28 cellular contexts compared by ENCODE assay signal in the genomic region with DNA sequence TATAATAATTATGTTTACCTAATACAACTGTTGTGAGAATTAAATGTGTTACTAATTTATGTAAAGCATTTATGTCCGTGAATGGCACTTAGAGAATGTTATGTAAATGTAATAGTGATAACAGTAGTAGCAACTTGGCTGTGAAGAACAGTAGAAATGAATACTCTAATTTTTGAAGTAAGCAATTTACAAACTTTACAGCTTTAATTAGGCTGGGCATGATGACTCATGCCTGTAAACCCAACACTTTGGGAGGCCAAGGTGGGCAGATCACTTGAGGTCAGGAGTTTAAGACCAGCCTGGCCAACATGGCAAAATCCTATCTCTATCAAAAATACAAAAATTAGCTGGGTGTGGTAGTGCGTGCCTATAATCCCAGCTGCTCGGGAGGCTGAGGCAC. TPM values are rescaled to one million over a fixed set of nuclear protein-coding genes. Genes with fewer than 3 reads are reported as not detected.
DNase-seq lines count a peak whose midpoint lies in the region; ATAC-seq, FAIRE-seq and TF ChIP-seq lines count a peak whose summit lies in the region.
"Had no signal": no experiment of that assay in that cellular context is flagged by ENCODE, and none has a peak within 500 bp of the region (broad histone marks: within the 10 kb centered on the region; RNA-seq: fewer than 3 reads in every experiment).

No MANE protein-coding gene starts in this region.

- H3K27ac ChIP-seq in A549: no peak overlapping the region
- H3K27ac ChIP-seq in HL-60 (replicated peaks): 0 out of 2 replicates have a peak overlapping the region, but pooled peaks have one; percentile 17
- no peak overlapping the region for H3K27ac ChIP-seq in GM23248
- H3K27ac ChIP-seq in Karpas-422 (ENCODE audit: low read length): no peak overlapping the region
- H3K27ac ChIP-seq: BLaER1 treated with 17β-estradiol and CSF1 and Interleukin-3, amounts not matched to agents 10 nM and 100 nM; C4-2B had no signal

- peak overlapping the region in 5 of 7 donors; percentile 14 to 79 (median 50) for H3K27ac Mint-ChIP-seq in CD14-positive monocyte
- H3K27ac Mint-ChIP-seq: B cell; CD4-positive, alpha-beta memory T cell; CD4-positive, CD25-positive, alpha-beta regulatory T cell had no signal

- H3K4me1 ChIP-seq in A549: no peaks in the 10 kb centered on the region
- peaks cover 20% of the 10 kb centered on the region for H3K4me1 ChIP-seq in mucosa of descending colon (ENCODE audit: low read depth)
- H3K4me1 ChIP-seq in GM23248 (ENCODE audit: insufficient read depth): no peaks in the 10 kb centered on the region
- no peaks in the 10 kb centered on the region for H3K4me1 ChIP-seq in Karpas-422 (ENCODE audit: low read length)

- H3K4me1 Mint-ChIP-seq in CD14-positive monocyte: peaks cover 41% of the 10 kb centered on the region
- H3K4me1 Mint-ChIP-seq: B cell; CD4-positive, alpha-beta memory T cell; CD4-positive, CD25-positive, alpha-beta regulatory T cell; CD8-positive, alpha-beta memory T cell had no signal

- TF ChIP-seq POLR2A in A549 (IDR thresholded peaks at IDR 0.05; ENCODE audit: low read length): no peak

- CTCF ChIA-PET in A549 (lab: Yijun Ruan, JAX): interaction anchor here (0.6 to 22.8 kb wide), 5 partner anchors 15 to 322 kb away, joined by 3 to 240 read pairs (median 3); no protein-coding TSS in a partner anchor

- H3K27me3 Mint-ChIP-seq in CD14-positive monocyte (ENCODE audit: low read depth in 3 of 3): no peaks in the 10 kb centered on the region

- no peaks in the 10 kb centered on the region for H3F3A ChIP-seq in GM23248 (ENCODE audit: insufficient read depth)

- no peaks in the 10 kb centered on the region for H3K9me2 ChIP-seq in GM23248 (ENCODE audit: insufficient read depth)
- H3K9me2 ChIP-seq in Karpas-422 (replicated peaks; ENCODE audit: insufficient read depth, low read length): no peaks in the 10 kb centered on the region

- H3K79me2 ChIP-seq in GM23248 (ENCODE audit: insufficient read depth) (no peaks in the 10 kb centered on the region), Karpas-422 (ENCODE audit: low read length) (no peaks in the 10 kb centered on the region)

- H3K27me3 ChIP-seq in HL-60 (ENCODE audit: insufficient read depth, poor library complexity, severe bottlenecking) (no peaks in the 10 kb centered on the region), GM23248 (replicated peaks; ENCODE audit: insufficient read depth) (0 out of 2 replicates have a peak, but pooled peaks cover 5% of the 10 kb centered on the region), Karpas-422 (ENCODE audit: low read length) (no peaks in the 10 kb centered on the region)
- H3K27me3 ChIP-seq: BLaER1 treated with 17β-estradiol and CSF1 and Interleukin-3, amounts not matched to agents 10 nM and 100 nM had no signal

- H3K9me3 Mint-ChIP-seq in CD14-positive monocyte: peaks cover 0 to 5% (median 0%) of the 10 kb centered on the region in 7 donors
- H3K9me3 Mint-ChIP-seq: CD4-positive, alpha-beta memory T cell; CD4-positive, CD25-positive, alpha-beta regulatory T cell; CD8-positive, alpha-beta memory T cell had no signal

- H3K4me2 ChIP-seq in A549: no peak overlapping the region
- no peak overlapping the region for H3K4me2 ChIP-seq in GM23248 (ENCODE audit: unreplicated experiment)
- no peak overlapping the region for H3K4me2 ChIP-seq in Karpas-422 (ENCODE audit: low read depth, low read length, poor library complexity, severe bottlenecking)
- H3K4me2 ChIP-seq: BLaER1 treated with 17β-estradiol and CSF1 and Interleukin-3, amounts not matched to agents 10 nM and 100 nM had no signal

- no peak for ATAC-seq in A549
- peak; percentile 42 for ATAC-seq in mucosa of descending colon
- ATAC-seq: GM12878 had no signal

- H3K9me3 ChIP-seq in A549: no peaks in the 10 kb centered on the region
- no peaks in the 10 kb centered on the region for H3K9me3 ChIP-seq in mucosa of descending colon
- no peaks in the 10 kb centered on the region for H3K9me3 ChIP-seq in GM23248 (ENCODE audit: low read depth)
- no peaks in the 10 kb centered on the region for H3K9me3 ChIP-seq in Karpas-422 (ENCODE audit: low read length)

- H4K20me1 ChIP-seq in GM23248 (ENCODE audit: insufficient read depth): no peaks in the 10 kb centered on the region
- no peaks in the 10 kb centered on the region for H4K20me1 ChIP-seq in Karpas-422 (ENCODE audit: insufficient read depth, low read depth, low read length)
- H4K20me1 ChIP-seq: BLaER1 treated with 17β-estradiol and CSF1 and Interleukin-3, amounts not matched to agents 10 nM and 100 nM had no signal

- intact Hi-C loops in CD14-positive monocyte (cut with micrococcal nuclease) (no loop called here), mucosa of descending colon (cut with DNase I, micrococcal nuclease) (no loop called here)

- POLR2A ChIA-PET in A549 (lab: Yijun Ruan, JAX): no interaction called here

- WGBS in A549 (ENCODE audit: missing lambda C conversion rate): 78% methylated on average over 3 of the region's 3 CpGs
- WGBS in GM23248 (ENCODE audit: low coverage in 1 of 2, low lambda C conversion rate in 2 of 2, missing lambda C conversion rate in 2 of 2), 2 experiments: 65 to 66% methylated on average over 3 of the region's 3 CpGs

- no peak for TF ChIP-seq RAD21 in A549 (conservative IDR thresholded peaks at IDR 0.05 in 1 of 2, IDR thresholded peaks at IDR 0.05 in 1 of 2)

- TF ChIP-seq EP300 in A549 (IDR thresholded peaks at IDR 0.05): no peak

- no peak for FAIRE-seq in A549 (lab: Jason Lieb, UNC)
- FAIRE-seq: A204.1, GM12878, GM12892, GM18507 had no signal

- H3K36me3 Mint-ChIP-seq in CD14-positive monocyte: no peaks in the 10 kb centered on the region
- H3K36me3 Mint-ChIP-seq: CD4-positive, alpha-beta memory T cell; CD4-positive, CD25-positive, alpha-beta regulatory T cell; CD8-positive, alpha-beta memory T cell had no signal

- H3K9ac ChIP-seq in GM23248 (no peak overlapping the region), Karpas-422 (ENCODE audit: low read length) (no peak overlapping the region)
- H3K9ac ChIP-seq: BLaER1 treated with 17β-estradiol and CSF1 and Interleukin-3, amounts not matched to agents 10 nM and 100 nM had no signal

- in situ Hi-C loops in GM23248 (cut with MboI): no loop called here

- H3K36me3 ChIP-seq in mucosa of descending colon (ENCODE audit: low read depth): no peaks in the 10 kb centered on the region
- no peaks in the 10 kb centered on the region for H3K36me3 ChIP-seq in GM23248 (ENCODE audit: low read depth)
- no peaks in the 10 kb centered on the region for H3K36me3 ChIP-seq in Karpas-422 (ENCODE audit: insufficient read depth, low read length)
- H3K36me3 ChIP-seq: BLaER1 treated with 17β-estradiol and CSF1 and Interleukin-3, amounts not matched to agents 10 nM and 100 nM had no signal

- H3K4me3 ChIP-seq in A549 (no peak overlapping the region), HL-60 (replicated peaks; ENCODE audit: insufficient read depth, low read length) (no peak overlapping the region), mucosa of descending colon (no peak overlapping the region), GM23248 (no peak overlapping the region), Karpas-422 (ENCODE audit: low read length) (no peak overlapping the region)
- H3K4me3 ChIP-seq: BLaER1 treated with 17β-estradiol and CSF1 and Interleukin-3, amounts not matched to agents 10 nM and 100 nM; GM12878 had no signal

- H3K4me3 Mint-ChIP-seq in CD14-positive monocyte: no peak overlapping the region
- H3K4me3 Mint-ChIP-seq: B cell; CD4-positive, alpha-beta memory T cell; CD4-positive, CD25-positive, alpha-beta regulatory T cell; CD8-positive, alpha-beta memory T cell had no signal

- no peak overlapping the region for H2AFZ ChIP-seq in GM23248
- H2AFZ ChIP-seq in Karpas-422 (ENCODE audit: low read length): no peak overlapping the region

- no peak for TF ChIP-seq CTCF in A549 (IDR thresholded peaks at IDR 0.05)
- no peak for TF ChIP-seq CTCF in CD14-positive monocyte (IDR thresholded peaks at IDR 0.05)
- TF ChIP-seq CTCF in HL-60 (IDR thresholded peaks at IDR 0.05; ENCODE audit: insufficient read depth, low read length): no peak
- TF ChIP-seq CTCF in mucosa of descending colon (IDR thresholded peaks at IDR 0.05): no peak

- DNase-seq in A549 (ENCODE audit: low read depth in 1 of 2, low spot score in 1 of 2): no peak
- DNase-seq in CD14-positive monocyte (ENCODE audit: low spot score): no peak
- no peak for DNase-seq in HL-60 (ENCODE audit: low read depth in 1 of 2, low spot score in 1 of 2)
- no peak for DNase-seq in mucosa of descending colon
- DNase-seq in NCI-H128 (lab: John Stamatoyannopoulos, UW; ENCODE audit: unreplicated experiment): no peak
- DNase-seq in dedifferentiated amniotic fluid mesenchymal stem cell (ENCODE audit: extremely low spot score): no peak
- no peak for DNase-seq in GM23248
- no peak for DNase-seq in Karpas-422
- DNase-seq: 8988T; AML-193; CD4-positive, alpha-beta memory T cell; CD4-positive, CD25-positive, alpha-beta regulatory T cell; CD8-positive, alpha-beta memory T cell; COR-L47; DMS 273 treated with DMSO at 0.1 percent for 48 hours; DMS153; DMS53; DMS79; DND-41; EL; GDM1 had no signal

TF ChIP-seq in A549, 52 proteins besides CTCF, POLR2A, EP300 and RAD21:
- TF ChIP-seq FOSL2 (IDR thresholded peaks at IDR 0.05) (no peak), FOSL2 (CRISPR knock-in tag; IDR thresholded peaks at IDR 0.05) (peak; percentile 34; the same call in 1 of the 2 replicates), NFE2L2 (conservative IDR thresholded peaks at IDR 0.05; ENCODE audit: low read length) (no peak), NPAS2 (CRISPR knock-in tag; IDR thresholded peaks at IDR 0.05; ENCODE audit: borderline replicate concordance) (no peak), SREBF2 (IDR thresholded peaks at IDR 0.05) (no peak)

RNA-seq across cellular contexts. Expression of a gene that starts 33.9 kb away (rescaled TPM):
- 71.0 and 78.1 TPM in 2 replicates for polyA plus RNA-seq in A549 (2011; rRNA removed)
- polyA plus RNA-seq in A549 (2012; cell fraction: cytosol; rRNA removed): 13.0 and 15.2 TPM in 2 replicates
- 12.3 and 17.8 TPM in 2 replicates for polyA plus RNA-seq in A549 (2012; cell fraction: nucleus; rRNA removed)
- 37.3 to 38.8 TPM (median 38.4 TPM) in 3 replicates for polyA plus RNA-seq in A549 (2017; fragmentation: RNase III; extraction: RNeasy Plus Mini Kit Qiagen cat#74134 plus additional on column Dnase treatment)
- 56.7 and 65.1 TPM in 2 replicates for polyA minus RNA-seq in A549 (2011; rRNA and poly(A)+ RNA removed)
- 10 to 100 TPM; 11.7 to 16.7 TPM for polyA plus RNA-seq in CD14-positive monocyte
- 10 to 100 TPM; 51.7 to 62.7 (median 62.0) TPM for total RNA-seq in mucosa of descending colon
- total RNA-seq in GM23248 (2014; rRNA removed; shearing (Covaris generic)): 12.9 and 18.0 TPM in 2 replicates
- polyA plus RNA-seq in GM23248 (2016; fragmentation: Nextera tagmentation; extraction: Ambion mirVana): 11.8 and 13.1 TPM in 2 replicates
- total RNA-seq in Karpas-422 (2014; rRNA removed; shearing (Covaris generic); ENCODE audit: low replicate concordance): 25.1 and 36.2 TPM in 2 replicates
